In the genomic region with DNA sequence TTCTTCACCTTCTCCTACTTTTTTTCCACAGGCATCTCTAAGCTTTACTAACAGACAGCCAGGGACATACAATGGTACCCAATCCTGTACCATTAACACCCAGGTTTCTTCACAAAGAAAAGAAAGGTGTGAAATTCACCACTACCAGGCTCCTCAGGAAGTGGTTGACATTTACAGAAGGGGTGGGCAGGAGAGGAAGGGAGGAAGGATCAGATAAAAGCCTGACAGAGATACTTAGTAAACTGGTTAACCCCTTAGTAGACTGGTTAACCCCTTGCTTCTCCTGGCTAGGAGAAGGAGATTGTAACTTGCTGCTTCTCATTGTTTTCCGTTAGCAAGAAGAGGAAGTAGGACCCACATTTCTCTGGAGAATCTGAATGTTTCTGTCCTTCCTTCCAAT, we compare ENCODE assay signal across 13 cellular contexts. TPM values are rescaled to one million over a fixed set of nuclear protein-coding genes. Genes with fewer than 3 reads are reported as not detected.
DNase-seq lines count a peak whose midpoint lies in the region; ATAC-seq lines count a peak whose summit lies in the region.
"Had no signal": no experiment of that assay in that cellular context is flagged by ENCODE, and none has a peak within 500 bp of the region (broad histone marks: within the 10 kb centered on the region; RNA-seq: fewer than 3 reads in every experiment).

No MANE protein-coding gene starts in this region.

- H3K4me3 ChIP-seq in naive thymus-derived CD4-positive, alpha-beta T cell (ENCODE audit: low read length), result peak overlapping the region; percentile 63
- H3K4me3 ChIP-seq: tibial artery had no signal

- no peaks in the 10 kb centered on the region for H3K9me3 ChIP-seq in naive thymus-derived CD4-positive, alpha-beta T cell (ENCODE audit: control insufficient read depth in 2 of 3, low read length in 3 of 3)
- H3K9me3 ChIP-seq: tibial artery had no signal

- DNase-seq in SIG-M5 treated with dmso at 0.1 percent for 504 hours (lab: John Stamatoyannopoulos, UW; ENCODE audit: unreplicated experiment), result peak; percentile 6
- no peak for DNase-seq in SIG-M5 (lab: John Stamatoyannopoulos, UW)
- DNase-seq in activated T-cell treated with anti-CD3 and anti-CD28 coated beads, Interleukin-2, amount 50 U/mL, for 24 hours, result no peak
- peak in 8 of 9 donors; percentile 31 to 79 (median 70) for DNase-seq in naive thymus-derived CD4-positive, alpha-beta T cell
- no peak for DNase-seq in NCI-H1092 treated with DMSO at 0.1 percent for 48 hours (lab: John Stamatoyannopoulos, UW)
- DNase-seq: aorta, NCI-H526 treated with DMSO at 0.1 percent for 48 hours, tibial artery had no signal

- H3K27ac ChIP-seq in naive thymus-derived CD4-positive, alpha-beta T cell (ENCODE audit: low read depth, low read length), result peak overlapping the region; percentile 54
- H3K27ac ChIP-seq: tibial artery had no signal

- POLR2A ChIA-PET in naive thymus-derived CD4-positive, alpha-beta T cell (lab: Charles Lee), result interaction anchor here (0.9 to 2.3 kb wide), 7 partner anchors 8 to 130 kb away, joined by 3 to 18 read pairs (median 5); partner anchors contain the start of gene SAMD3

- intact Hi-C loops in naive thymus-derived CD4-positive, alpha-beta T cell (cut with micrococcal nuclease), result loop anchor here (1.0 to 10.0 kb wide), 7 partner anchors 8 to 471 kb away; no protein-coding TSS in a partner anchor

- H3K4me1 ChIP-seq in naive thymus-derived CD4-positive, alpha-beta T cell (ENCODE audit: control insufficient read depth in 2 of 2, insufficient read depth in 2 of 2, low read length in 2 of 2), result peaks cover 29 to 35% of the 10 kb centered on the region in 2 donors
- H3K4me1 ChIP-seq: tibial artery had no signal

- peak overlapping the region in 3 of 4 donors; percentile 24 to 88 (median 52) for H3K4me3 Mint-ChIP-seq in IgD-negative memory B cell
- H3K4me3 Mint-ChIP-seq in activated T-cell treated with anti-CD3 and anti-CD28 coated beads, Interleukin-2, amount 50 U/mL, for 24 hours, result peak overlapping the region; percentile 69
- peak overlapping the region; percentile 74 to 98 (median 90) for H3K4me3 Mint-ChIP-seq in naive thymus-derived CD4-positive, alpha-beta T cell
- H3K4me3 Mint-ChIP-seq: neural crest cell had no signal

- peaks cover 2% of the 10 kb centered on the region for H3K36me3 Mint-ChIP-seq in IgD-negative memory B cell
- H3K36me3 Mint-ChIP-seq in activated T-cell treated with anti-CD3 and anti-CD28 coated beads, Interleukin-2, amount 50 U/mL, for 24 hours (ENCODE audit: low read depth), result peaks cover 3% of the 10 kb centered on the region
- H3K36me3 Mint-ChIP-seq in naive thymus-derived CD4-positive, alpha-beta T cell, result peaks cover 6 to 62% (median 11%) of the 10 kb centered on the region in 5 donors

- H3K27ac Mint-ChIP-seq in IgD-negative memory B cell, result peak overlapping the region in 1 of 3 donors; percentile 3
- H3K27ac Mint-ChIP-seq in activated T-cell treated with anti-CD3 and anti-CD28 coated beads, Interleukin-2, amount 50 U/mL, for 24 hours, result peak overlapping the region; percentile 72
- H3K27ac Mint-ChIP-seq in naive thymus-derived CD4-positive, alpha-beta T cell, result peak overlapping the region; percentile 82 to 92 (median 86)

- peaks cover 4% of the 10 kb centered on the region for H3K27me3 Mint-ChIP-seq in IgD-negative memory B cell
- no peaks in the 10 kb centered on the region for H3K27me3 Mint-ChIP-seq in activated T-cell treated with anti-CD3 and anti-CD28 coated beads, Interleukin-2, amount 50 U/mL, for 24 hours
- H3K27me3 Mint-ChIP-seq in naive thymus-derived CD4-positive, alpha-beta T cell, result no peaks in the 10 kb centered on the region

- H3K4me1 Mint-ChIP-seq in IgD-negative memory B cell, result peaks cover 6 to 12% (median 12%) of the 10 kb centered on the region in 3 donors
- peaks cover 73% of the 10 kb centered on the region for H3K4me1 Mint-ChIP-seq in activated T-cell treated with anti-CD3 and anti-CD28 coated beads, Interleukin-2, amount 50 U/mL, for 24 hours (ENCODE audit: low read depth)
- H3K4me1 Mint-ChIP-seq in naive thymus-derived CD4-positive, alpha-beta T cell, result peaks cover 21 to 81% (median 69%) of the 10 kb centered on the region in 7 donors
- H3K4me1 Mint-ChIP-seq: neural crest cell had no signal

- H3K36me3 ChIP-seq in naive thymus-derived CD4-positive, alpha-beta T cell (ENCODE audit: control insufficient read depth in 2 of 3, insufficient read depth in 3 of 3, low read length in 3 of 3), result no peaks in the 10 kb centered on the region
- H3K36me3 ChIP-seq: tibial artery had no signal

- H3K27me3 ChIP-seq in naive thymus-derived CD4-positive, alpha-beta T cell (ENCODE audit: control insufficient read depth in 2 of 2, insufficient read depth in 2 of 2, low read length in 2 of 2), result no peaks in the 10 kb centered on the region
- H3K27me3 ChIP-seq: tibial artery had no signal

- H3K9me3 Mint-ChIP-seq in IgD-negative memory B cell, result no peaks in the 10 kb centered on the region
- H3K9me3 Mint-ChIP-seq in activated T-cell treated with anti-CD3 and anti-CD28 coated beads, Interleukin-2, amount 50 U/mL, for 24 hours, result no peaks in the 10 kb centered on the region
- H3K9me3 Mint-ChIP-seq in naive thymus-derived CD4-positive, alpha-beta T cell, result peaks cover 0 to 18% (median 0%) of the 10 kb centered on the region in 11 donors
- H3K9me3 Mint-ChIP-seq: neural crest cell had no signal

- CTCF ChIA-PET in naive thymus-derived CD4-positive, alpha-beta T cell (lab: Charles Lee), result interaction anchor here (1.8 to 2.0 kb wide), 2 partner anchors 7 to 67 kb away, joined by 5 read pairs; partner anchors contain the start of gene SAMD3

- ATAC-seq in naive thymus-derived CD4-positive, alpha-beta T cell, result peak; percentile 96
- no peak for ATAC-seq in HG03460 (IDR thresholded peaks at IDR 0.05; ENCODE audit: unreplicated experiment)
- no peak for ATAC-seq in GM18861 (IDR thresholded peaks at IDR 0.05; ENCODE audit: unreplicated experiment)

RNA-seq across cellular contexts. Expression of gene SAMD3, which starts 7.2 kb away (rescaled TPM):
- polyA plus RNA-seq in IgD-negative memory B cell, result 7.1 TPM
- total RNA-seq in naive thymus-derived CD4-positive, alpha-beta T cell, result 10 to 100 TPM; 23.7 to 67.3 (median 40.7) TPM
- 10 to 100 TPM; 43.4 to 62.6 TPM for polyA plus RNA-seq in naive thymus-derived CD4-positive, alpha-beta T cell
- total RNA-seq: epithelial cell of proximal tubule had no signal
- polyA plus RNA-seq: aorta had no signal

Comparison
In these comparisons a context has a peak if more than half of its experiments do, and no peak if none do; other contexts are left out.
1. DNase-seq: peak in SIG-M5 treated with dmso at 0.1 percent for 504 hours (single experiment) and naive thymus-derived CD4-positive, alpha-beta T cell (8 of 9); none in SIG-M5 (single experiment), activated T-cell treated with anti-CD3 and anti-CD28 coated beads, Interleukin-2, amount 50 U/mL, for 24 hours (single experiment) and NCI-H1092 treated with DMSO at 0.1 percent for 48 hours (single experiment).
2. Peak in every context shown above with its lines, with median percentiles within 50 percentile points of each other: H3K4me3 Mint-ChIP-seq.